Comparison of ENCODE assay signal across 16 cellular contexts in genomic region chr12:89238593-89238992, GRCh38.
DNase-seq lines count a peak whose midpoint lies in the region; ATAC-seq and TF ChIP-seq lines count a peak whose summit lies in the region.
"Had no signal": no experiment of that assay in that cellular context is flagged by ENCODE, and none has a peak within 500 bp of the region (broad histone marks: within the 10 kb centered on the region; RNA-seq: fewer than 3 reads in every experiment).

No MANE protein-coding gene starts in this region.

- H3K36me3 ChIP-seq in esophagus muscularis mucosa (no peaks in the 10 kb centered on the region), suprapubic skin (no peaks in the 10 kb centered on the region)

- DNase-seq in NCI-H2107 treated with DMSO at 0.1 percent for 48 hours (lab: John Stamatoyannopoulos, UW; ENCODE audit: unreplicated experiment) (peak; percentile 35), NCI-H2107 (lab: John Stamatoyannopoulos, UW) (no peak), esophagus muscularis mucosa (ENCODE audit: extremely low spot score) (no peak), medulla oblongata (ENCODE audit: extremely low spot score) (peak; percentile 38), suprapubic skin (ENCODE audit: low spot score in 2 of 2) (no peak), NCI-H226 (no peak)
- DNase-seq: 8988T; activated CD4-positive, alpha-beta memory T cell treated with anti-CD3 and anti-CD28 coated beads, Interleukin-2, amount 10 ng/mL, durations not matched to agents 7 days and 5 days; CD4-positive, CD25-positive, alpha-beta regulatory T cell; NCI-H1048; NCI-H2227 treated with DMSO at 0.1 percent for 48 hours; SK-N-SH; stimulated activated CD4-positive, alpha-beta T cell treated with anti-CD3 and anti-CD28 coated beads, Interleukin-15, amount 100 ng/mL, for 24 hours had no signal

- ATAC-seq in HG02973 (IDR thresholded peaks at IDR 0.05; ENCODE audit: unreplicated experiment): no peak
- no peak for ATAC-seq in GM18520 (IDR thresholded peaks at IDR 0.05; ENCODE audit: unreplicated experiment)
- ATAC-seq: activated T-helper 17 cell treated with anti-CD3 and anti-CD28 coated beads, Interleukin-2, amount 50 U/mL, for 72 hours had no signal

- H3K4me3 ChIP-seq in esophagus muscularis mucosa: no peak overlapping the region
- no peak overlapping the region for H3K4me3 ChIP-seq in suprapubic skin

- peak overlapping the region; percentile 49 to 67 (median 66) for H3K27ac ChIP-seq in esophagus muscularis mucosa (replicated peaks in 1 of 4)
- peak overlapping the region; percentile 27 for H3K27ac ChIP-seq in suprapubic skin

- intact Hi-C loops in esophagus muscularis mucosa (cut with DNase I): no loop called here

- TF ChIP-seq CTCF in esophagus muscularis mucosa (IDR thresholded peaks at IDR 0.05): no peak
- no peak for TF ChIP-seq CTCF in suprapubic skin (IDR thresholded peaks at IDR 0.05)

- H3K4me1 ChIP-seq in esophagus muscularis mucosa: peaks cover 14 to 19% (median 16%) of the 10 kb centered on the region in 4 donors
- peaks cover 24% of the 10 kb centered on the region for H3K4me1 ChIP-seq in suprapubic skin

- WGBS in esophagus muscularis mucosa: 21% methylated on average over 2 of the region's 2 CpGs
- 50% methylated on average over 2 of the region's 2 CpGs for WGBS in suprapubic skin

- H3K27me3 ChIP-seq in esophagus muscularis mucosa (no peaks in the 10 kb centered on the region), suprapubic skin (no peaks in the 10 kb centered on the region)

- TF ChIP-seq POLR2A in esophagus muscularis mucosa (IDR thresholded peaks at IDR 0.05; ENCODE audit: low read depth): no peak
- no peak for TF ChIP-seq POLR2A in suprapubic skin (IDR thresholded peaks at IDR 0.05)

- H3K9me3 ChIP-seq in esophagus muscularis mucosa (no peaks in the 10 kb centered on the region), suprapubic skin (no peaks in the 10 kb centered on the region)

- no peak for TF ChIP-seq EP300 in esophagus muscularis mucosa (IDR thresholded peaks at IDR 0.05)
- TF ChIP-seq EP300 in suprapubic skin (IDR thresholded peaks at IDR 0.05): no peak

Comparison
In these comparisons a context has a peak if more than half of its experiments do, and no peak if none do; other contexts are left out.
1. DNase-seq: peak in NCI-H2107 treated with DMSO at 0.1 percent for 48 hours (single experiment) and medulla oblongata (single experiment); none in NCI-H2107 (single experiment), esophagus muscularis mucosa (single experiment), suprapubic skin (0 of 2) and NCI-H226 (single experiment).